In the genomic region with DNA sequence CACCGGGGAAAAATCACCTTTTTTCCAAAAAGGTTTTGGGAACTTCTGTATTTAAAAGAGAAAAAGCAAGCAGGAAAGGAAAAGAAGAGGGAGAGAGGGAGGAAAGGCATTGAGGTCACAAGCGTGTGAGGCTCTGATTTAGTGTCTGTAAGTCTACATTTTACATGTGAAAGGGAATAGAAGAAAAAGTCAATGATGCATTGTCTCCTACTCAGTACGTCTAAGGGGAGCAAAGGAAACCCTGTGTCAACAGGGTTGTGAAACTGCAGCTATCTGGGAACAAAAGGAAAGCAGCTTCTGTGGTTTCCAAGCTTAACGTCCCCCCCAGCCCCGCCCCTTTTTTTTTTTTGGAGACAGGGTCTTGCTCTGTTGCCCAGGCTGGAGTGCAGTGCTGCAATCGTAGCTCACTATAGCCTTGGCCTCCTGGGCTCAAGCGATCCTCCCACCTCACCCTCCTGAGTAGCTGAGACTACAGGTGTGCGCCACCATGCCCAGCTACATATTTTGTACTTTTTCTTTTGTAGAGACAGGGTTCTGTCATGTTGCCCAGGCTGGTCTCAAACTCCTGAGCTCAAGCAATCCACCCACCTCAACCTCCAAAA, we compare ENCODE assay signal across 23 cellular contexts. TPM values are rescaled to one million over a fixed set of nuclear protein-coding genes. Genes with fewer than 3 reads are reported as not detected.
DNase-seq lines count a peak whose midpoint lies in the region; ATAC-seq, FAIRE-seq and TF ChIP-seq lines count a peak whose summit lies in the region.
"Had no signal": no experiment of that assay in that cellular context is flagged by ENCODE, and none has a peak within 500 bp of the region (broad histone marks: within the 10 kb centered on the region; RNA-seq: fewer than 3 reads in every experiment).

No MANE protein-coding gene starts in this region.

- H3K79me2 ChIP-seq in HepG2 (ENCODE audit: insufficient read depth, low read length) = peaks cover 19% of the 10 kb centered on the region

- H3K36me3 Mint-ChIP-seq in T-cell (no peaks in the 10 kb centered on the region), memory B cell (no peaks in the 10 kb centered on the region)
- H3K36me3 Mint-ChIP-seq in stimulated activated memory B cell treated with anti-CD40 and anti-IgM and Interleukin-4, amounts not matched to agents 10 μg/mL and 1 μg/mL and 100 μg/mL, for 72 hours = no peaks in the 10 kb centered on the region

- TF ChIP-seq EP300 in HepG2 (IDR thresholded peaks at IDR 0.05; ENCODE audit: low read depth in 2 of 2, low read length in 2 of 2) (no peak), HepG2 (CRISPR knock-in tag; IDR thresholded peaks at IDR 0.05; ENCODE audit: borderline replicate concordance) (no peak)

- TF ChIP-seq POLR2A in HepG2 (IDR thresholded peaks at IDR 0.05; ENCODE audit: insufficient read depth in 1 of 2, low read depth in 2 of 2, low read length in 2 of 2) = no peak
- no peak for TF ChIP-seq POLR2A in right lobe of liver (IDR thresholded peaks at IDR 0.05)

- in situ Hi-C loops in HepG2 (cut with HindIII; ENCODE audit: extremely low pct_ligation_motif_present, low pct_unique_long_range_greater_than_20kb) = loop anchor here (5.0 kb wide), 2 partner anchors 49 to 51 kb away; partner anchors contain the start of gene CPSF4L

- no peak for ATAC-seq in HepG2
- no peak for ATAC-seq in right lobe of liver
- no peak for ATAC-seq in T-cell (replicated peaks in 1 of 4)
- ATAC-seq in memory B cell (ENCODE audit: low read depth) = no peak
- no peak for ATAC-seq in stimulated activated memory B cell treated with anti-CD40 and anti-IgM and Interleukin-4, amounts not matched to agents 10 μg/mL and 1 μg/mL and 100 μg/mL, for 72 hours
- ATAC-seq in upper lobe of right lung = no peak
- ATAC-seq: psoas muscle; stimulated activated naive CD8-positive, alpha-beta T cell treated with anti-CD3 and anti-CD28 coated beads, Interleukin-15, Interleukin-2, amounts not matched to agents 100 U/mL and 50 U/mL, for 24 hours had no signal

- H3K4me3 ChIP-seq in HepG2 (replicated peaks in 1 of 3; ENCODE audit: insufficient read depth in 1 of 3, low read depth in 2 of 3, low read length in 3 of 3) (no peak overlapping the region), right lobe of liver (no peak overlapping the region), upper lobe of right lung (no peak overlapping the region)
- H3K4me3 ChIP-seq: ascending aorta, esophagus muscularis mucosa, psoas muscle, skin epidermis, tibial artery had no signal

- FAIRE-seq in HepG2 (lab: Jason Lieb, UNC) = no peak

- TF ChIP-seq CTCF in HepG2 (CRISPR knock-in tag; IDR thresholded peaks at IDR 0.05) (no peak), right lobe of liver (IDR thresholded peaks at IDR 0.05) (no peak), upper lobe of right lung (IDR thresholded peaks at IDR 0.05) (no peak)

- WGBS in HepG2 (ENCODE audit: low lambda C conversion rate) = 28% methylated on average over 8 of the region's 8 CpGs
- 74% methylated on average over 8 of the region's 8 CpGs for WGBS in right lobe of liver (ENCODE audit: insufficient coverage, low coverage, low lambda C conversion rate, missing lambda C conversion rate)

- H3K27ac Mint-ChIP-seq in T-cell (peak overlapping the region; percentile 34 to 41), memory B cell (no peak overlapping the region)
- H3K27ac Mint-ChIP-seq in stimulated activated memory B cell treated with anti-CD40 and anti-IgM and Interleukin-4, amounts not matched to agents 10 μg/mL and 1 μg/mL and 100 μg/mL, for 72 hours = no peak overlapping the region
- H3K27ac Mint-ChIP-seq: activated CD4-positive, alpha-beta T cell treated with anti-CD3 and anti-CD28 coated beads, Interleukin-2, amount 10 ng/mL, durations not matched to agents 7 days and 5 days had no signal

- H3K27ac ChIP-seq in HepG2 (ENCODE audit: extremely low read length, insufficient read depth, low read length) = no peak overlapping the region
- H3K27ac ChIP-seq in right lobe of liver = no peak overlapping the region
- H3K27ac ChIP-seq in upper lobe of right lung = no peak overlapping the region
- H3K27ac ChIP-seq: ascending aorta, psoas muscle, tibial artery had no signal

- H2AFZ ChIP-seq in HepG2 (ENCODE audit: low read length) = no peak overlapping the region

- BruUV-seq in HepG2 (replicated peaks; lab: Mats Ljungman, UMichigan) = no TSS peak

- no peaks in the 10 kb centered on the region for H3K36me3 ChIP-seq in HepG2 (replicated peaks in 1 of 2; ENCODE audit: control insufficient read depth in 1 of 2, insufficient read depth in 2 of 2, low read length in 2 of 2)
- no peaks in the 10 kb centered on the region for H3K36me3 ChIP-seq in right lobe of liver
- no peaks in the 10 kb centered on the region for H3K36me3 ChIP-seq in upper lobe of right lung
- H3K36me3 ChIP-seq: ascending aorta, esophagus muscularis mucosa, tibial artery had no signal

- CTCF ChIA-PET in HepG2 (lab: Yijun Ruan, JAX; ENCODE audit: low intra/inter-chr PET ratio, low total read pairs) (no interaction called here), T-cell (lab: Charles Lee) (interaction anchor here in 1 of 2 donors (0.7 kb wide), 1 partner anchor 8 kb away, joined by 3 read pairs; no protein-coding TSS in a partner anchor)

- H3K4me1 Mint-ChIP-seq in T-cell (peaks cover 13 to 16% (median 14%) of the 10 kb centered on the region in 3 donors), memory B cell (peaks cover 23% of the 10 kb centered on the region)
- peaks cover 43% of the 10 kb centered on the region for H3K4me1 Mint-ChIP-seq in stimulated activated memory B cell treated with anti-CD40 and anti-IgM and Interleukin-4, amounts not matched to agents 10 μg/mL and 1 μg/mL and 100 μg/mL, for 72 hours

- DNase-seq in HepG2 (ENCODE audit: low spot score) = no peak
- DNase-seq in right lobe of liver = no peak
- no peak for DNase-seq in T-cell
- no peak for DNase-seq in memory B cell (ENCODE audit: low spot score in 2 of 2)
- no peak for DNase-seq in NCI-H1105 treated with DMSO at 0.1 percent for 48 hours (lab: John Stamatoyannopoulos, UW)
- DNase-seq in upper lobe of right lung = no peak
- DNase-seq in NOMO-1 treated with dmso at 0.1 percent for 144 hours (lab: John Stamatoyannopoulos, UW; ENCODE audit: unreplicated experiment) = no peak
- DNase-seq: activated CD4-positive, alpha-beta T cell treated with anti-CD3 and anti-CD28 coated beads, Interleukin-2, amount 10 ng/mL, durations not matched to agents 7 days and 5 days; activated CD8-positive, alpha-beta memory T cell treated with anti-CD3 and anti-CD28 coated beads, Interleukin-2, amount 50 U/mL, for 48 hours; DMS53; GF-D8; MM.1S; NK-92 treated with Interleukin-12 subunit alpha and Interleukin-12 subunit beta, amount 100 ng/mL, for 24 hours; psoas muscle; stimulated activated CD4-positive, alpha-beta T cell treated with anti-CD3 and anti-CD28 coated beads, Interleukin-2, amount 100 ng/mL, for 24 hours; stimulated activated naive CD8-positive, alpha-beta T cell treated with anti-CD3 and anti-CD28 coated beads, Interleukin-15, Interleukin-2, amounts not matched to agents 100 U/mL and 50 U/mL, for 24 hours had no signal

- H3K4me3 Mint-ChIP-seq in T-cell = peak overlapping the region; percentile 47 to 54 (median 47)
- peak overlapping the region; percentile 43 for H3K4me3 Mint-ChIP-seq in memory B cell
- H3K4me3 Mint-ChIP-seq in stimulated activated memory B cell treated with anti-CD40 and anti-IgM and Interleukin-4, amounts not matched to agents 10 μg/mL and 1 μg/mL and 100 μg/mL, for 72 hours = no peak overlapping the region

- H3K9me3 Mint-ChIP-seq in T-cell (no peaks in the 10 kb centered on the region), memory B cell (no peaks in the 10 kb centered on the region)
- H3K9me3 Mint-ChIP-seq in stimulated activated memory B cell treated with anti-CD40 and anti-IgM and Interleukin-4, amounts not matched to agents 10 μg/mL and 1 μg/mL and 100 μg/mL, for 72 hours = no peaks in the 10 kb centered on the region
- H3K9me3 Mint-ChIP-seq: activated CD4-positive, alpha-beta T cell treated with anti-CD3 and anti-CD28 coated beads, Interleukin-2, amount 10 ng/mL, durations not matched to agents 7 days and 5 days had no signal

- peaks cover 4% of the 10 kb centered on the region; the same call in 1 of the 2 replicates for H4K20me1 ChIP-seq in HepG2 (ENCODE audit: insufficient read depth, low read length)

- POLR2A ChIA-PET in HepG2 (lab: Yijun Ruan, JAX) = interaction anchor here (0.9 to 1.5 kb wide), 2 partner anchors 19 to 52 kb away, joined by 3 to 5 read pairs; partner anchors contain the start of gene CPSF4L
- POLR2A ChIA-PET in T-cell (lab: Charles Lee) = no interaction called here

- H3K27me3 ChIP-seq in HepG2 (ENCODE audit: control insufficient read depth in 1 of 2, insufficient read depth in 2 of 2, low read length in 2 of 2) = peaks cover 6 to 30% of the 10 kb centered on the region in 2 experiments
- no peaks in the 10 kb centered on the region for H3K27me3 ChIP-seq in right lobe of liver
- H3K27me3 ChIP-seq in upper lobe of right lung = no peaks in the 10 kb centered on the region
- H3K27me3 ChIP-seq: ascending aorta, tibial artery had no signal

- H3K9ac ChIP-seq in HepG2 (ENCODE audit: insufficient read depth, low read depth, low read length) = no peak overlapping the region

- intact Hi-C loops in HepG2 (cut with micrococcal nuclease; ENCODE audit: unreplicated experiment) = loop anchor here (5.0 kb wide), 1 partner anchor 111 kb away; no protein-coding TSS in a partner anchor
- intact Hi-C loops in right lobe of liver (cut with DNase I) = loop anchor here in 1 of 2 donors (10.0 kb wide), 1 partner anchor 51 kb away; no protein-coding TSS in a partner anchor
- intact Hi-C loops in upper lobe of right lung (cut with DNase I) = no loop called here

- no peak for TF ChIP-seq RAD21 in HepG2 (CRISPR knock-in tag; IDR thresholded peaks at IDR 0.05)

- H3K27me3 Mint-ChIP-seq in T-cell (no peaks in the 10 kb centered on the region), memory B cell (peaks cover 1% of the 10 kb centered on the region)
- H3K27me3 Mint-ChIP-seq in stimulated activated memory B cell treated with anti-CD40 and anti-IgM and Interleukin-4, amounts not matched to agents 10 μg/mL and 1 μg/mL and 100 μg/mL, for 72 hours = no peaks in the 10 kb centered on the region

- H3K9me3 ChIP-seq in HepG2 (ENCODE audit: low read length) (no peaks in the 10 kb centered on the region), right lobe of liver (no peaks in the 10 kb centered on the region), upper lobe of right lung (no peaks in the 10 kb centered on the region)
- H3K9me3 ChIP-seq: ascending aorta, esophagus muscularis mucosa, psoas muscle, tibial artery had no signal

- H3K4me1 ChIP-seq in HepG2 (ENCODE audit: insufficient read depth, low read length) = peaks cover 48% of the 10 kb centered on the region
- peaks cover 0 to 14% (median 0%) of the 10 kb centered on the region in 4 donors for H3K4me1 ChIP-seq in right lobe of liver
- peaks cover 16% of the 10 kb centered on the region for H3K4me1 ChIP-seq in upper lobe of right lung

- no peak overlapping the region for H3K4me2 ChIP-seq in HepG2 (ENCODE audit: low read depth, low read length)

RNA-seq across cellular contexts. Expression of gene CDC42EP4, which starts 1.8 kb away (rescaled TPM):
- total RNA-seq in HepG2 (2016; rRNA removed; fragmentation: Illumina TruSeq; extraction: Trizol) (54.0 and 55.0 TPM in 2 replicates), right lobe of liver (10 to 100 TPM; 27.5 to 34.9 (median 30.9) TPM), T-cell (1 to 10 TPM; 1.1 to 3.7 (median 1.3) TPM), upper lobe of right lung (59.0 TPM)
- 13.5 and 14.9 TPM in 2 replicates for total RNA-seq in HepG2 (2016; cell fraction: cytosol; rRNA removed; fragmentation: Illumina TruSeq; extraction: Trizol; ENCODE audit: low read depth)
- total RNA-seq in HepG2 (2016; cell fraction: insoluble cytoplasmic fraction; rRNA removed; fragmentation: Illumina TruSeq; extraction: Trizol) = 45.9 and 55.1 TPM in 2 replicates
- total RNA-seq in HepG2 (2016; cell fraction: membrane; rRNA removed; fragmentation: Illumina TruSeq; extraction: Trizol) = 45.7 and 51.9 TPM in 2 replicates
- 34.9 and 36.1 TPM in 2 replicates for total RNA-seq in HepG2 (2016; cell fraction: nucleus; rRNA removed; fragmentation: Illumina TruSeq; extraction: Trizol)
- 19.0 and 21.7 TPM in 2 replicates for polyA plus RNA-seq in HepG2 (2011; rRNA removed)
- 16.2 and 20.1 TPM in 2 replicates for polyA plus RNA-seq in HepG2 (2011; cell fraction: cytosol; rRNA removed)
- 18.6 and 24.3 TPM in 2 replicates for polyA plus RNA-seq in HepG2 (2011; cell fraction: nucleus; rRNA removed)
- 18.4 and 22.4 TPM in 2 replicates for polyA plus RNA-seq in HepG2 (2012)
- polyA plus RNA-seq in HepG2 (2016; cell fraction: cytosol; fragmentation: Illumina TruSeq; extraction: Trizol; ENCODE audit: low read depth) = 11.7 and 14.2 TPM in 2 replicates
- polyA plus RNA-seq in HepG2 (2016; cell fraction: insoluble cytoplasmic fraction; fragmentation: Illumina TruSeq; extraction: Trizol; ENCODE audit: low read depth) = 58.7 and 66.8 TPM in 2 replicates
- 37.7 and 41.8 TPM in 2 replicates for polyA plus RNA-seq in HepG2 (2016; cell fraction: membrane; fragmentation: Illumina TruSeq; extraction: Trizol; ENCODE audit: low read depth)
- polyA plus RNA-seq in HepG2 (2016; cell fraction: nucleus; fragmentation: Illumina TruSeq; extraction: Trizol; ENCODE audit: insufficient read depth, low read depth) = 41.4 and 43.9 TPM in 2 replicates
- 68.4 and 91.9 TPM in 2 replicates for polyA minus RNA-seq in HepG2 (2011; rRNA and poly(A)+ RNA removed; ENCODE audit: low replicate concordance)
- polyA minus RNA-seq in HepG2 (2011; cell fraction: cytosol; rRNA and poly(A)+ RNA removed) = 25.3 and 26.4 TPM in 2 replicates
- 32.3 and 36.9 TPM in 2 replicates for polyA minus RNA-seq in HepG2 (2011; cell fraction: nucleus; rRNA and poly(A)+ RNA removed)

RNA-seq across cellular contexts. Expression of gene CPSF4L, which starts 51.9 kb away (rescaled TPM):
- total RNA-seq in HepG2 (2016; rRNA removed; fragmentation: Illumina TruSeq; extraction: Trizol) = 0.73 and 0.94 TPM in 2 replicates
- 1.3 and 1.5 TPM in 2 replicates for total RNA-seq in HepG2 (2016; cell fraction: cytosol; rRNA removed; fragmentation: Illumina TruSeq; extraction: Trizol; ENCODE audit: low read depth)
- total RNA-seq in HepG2 (2016; cell fraction: insoluble cytoplasmic fraction; rRNA removed; fragmentation: Illumina TruSeq; extraction: Trizol) = 0.76 and 1.1 TPM in 2 replicates
- total RNA-seq in HepG2 (2016; cell fraction: membrane; rRNA removed; fragmentation: Illumina TruSeq; extraction: Trizol) = 1.3 and 1.5 TPM in 2 replicates
- 0.99 and 1.5 TPM in 2 replicates for total RNA-seq in HepG2 (2016; cell fraction: nucleus; rRNA removed; fragmentation: Illumina TruSeq; extraction: Trizol)
- polyA plus RNA-seq in HepG2 (2011; rRNA removed) = 1.2 and 1.6 TPM in 2 replicates
- 0.32 and 0.70 TPM in 2 replicates for polyA plus RNA-seq in HepG2 (2011; cell fraction: cytosol; rRNA removed)
- polyA plus RNA-seq in HepG2 (2011; cell fraction: nucleus; rRNA removed) = 0.21 TPM in 1 of 2 replicates, not detected in the other
- 0.25 and 0.48 TPM in 2 replicates for polyA plus RNA-seq in HepG2 (2012)
- polyA plus RNA-seq in HepG2 (2016; cell fraction: cytosol; fragmentation: Illumina TruSeq; extraction: Trizol; ENCODE audit: low read depth) = 0.86 and 1.8 TPM in 2 replicates
- polyA plus RNA-seq in HepG2 (2016; cell fraction: insoluble cytoplasmic fraction; fragmentation: Illumina TruSeq; extraction: Trizol; ENCODE audit: low read depth) = 0.60 and 1.3 TPM in 2 replicates
- polyA plus RNA-seq in HepG2 (2016; cell fraction: membrane; fragmentation: Illumina TruSeq; extraction: Trizol; ENCODE audit: low read depth) = 1.3 and 1.5 TPM in 2 replicates
- not detected in 2 replicates for polyA plus RNA-seq in HepG2 (2016; cell fraction: nucleus; fragmentation: Illumina TruSeq; extraction: Trizol; ENCODE audit: insufficient read depth, low read depth)
- 0.42 TPM in 1 of 2 replicates, not detected in the other for polyA minus RNA-seq in HepG2 (2011; rRNA and poly(A)+ RNA removed; ENCODE audit: low replicate concordance)
- not detected in 2 replicates for polyA minus RNA-seq in HepG2 (2011; cell fraction: cytosol; rRNA and poly(A)+ RNA removed)
- polyA minus RNA-seq in HepG2 (2011; cell fraction: nucleus; rRNA and poly(A)+ RNA removed) = 1.3 TPM in 1 of 2 replicates, not detected in the other
- total RNA-seq in right lobe of liver = not detected
- not detected for total RNA-seq in T-cell
- total RNA-seq in upper lobe of right lung = not detected
- total RNA-seq: activated CD4-positive, alpha-beta T cell treated with anti-CD3 and anti-CD28 coated beads, Interleukin-2, amount 10 ng/mL, durations not matched to agents 7 days and 5 days; ascending aorta; esophagus muscularis mucosa; NCI-H460; psoas muscle had no signal
- polyA plus RNA-seq: AG04450, psoas muscle had no signal

Comparison
In these comparisons a context has a peak if more than half of its experiments do, and no peak if none do; other contexts are left out.
1. H3K27ac Mint-ChIP-seq: peak in T-cell (2 of 2); none in memory B cell (single experiment) and stimulated activated memory B cell treated with anti-CD40 and anti-IgM and Interleukin-4, amounts not matched to agents 10 μg/mL and 1 μg/mL and 100 μg/mL, for 72 hours (single experiment).